Comparison of ENCODE assay signal across 8 cellular contexts in the genomic region with DNA sequence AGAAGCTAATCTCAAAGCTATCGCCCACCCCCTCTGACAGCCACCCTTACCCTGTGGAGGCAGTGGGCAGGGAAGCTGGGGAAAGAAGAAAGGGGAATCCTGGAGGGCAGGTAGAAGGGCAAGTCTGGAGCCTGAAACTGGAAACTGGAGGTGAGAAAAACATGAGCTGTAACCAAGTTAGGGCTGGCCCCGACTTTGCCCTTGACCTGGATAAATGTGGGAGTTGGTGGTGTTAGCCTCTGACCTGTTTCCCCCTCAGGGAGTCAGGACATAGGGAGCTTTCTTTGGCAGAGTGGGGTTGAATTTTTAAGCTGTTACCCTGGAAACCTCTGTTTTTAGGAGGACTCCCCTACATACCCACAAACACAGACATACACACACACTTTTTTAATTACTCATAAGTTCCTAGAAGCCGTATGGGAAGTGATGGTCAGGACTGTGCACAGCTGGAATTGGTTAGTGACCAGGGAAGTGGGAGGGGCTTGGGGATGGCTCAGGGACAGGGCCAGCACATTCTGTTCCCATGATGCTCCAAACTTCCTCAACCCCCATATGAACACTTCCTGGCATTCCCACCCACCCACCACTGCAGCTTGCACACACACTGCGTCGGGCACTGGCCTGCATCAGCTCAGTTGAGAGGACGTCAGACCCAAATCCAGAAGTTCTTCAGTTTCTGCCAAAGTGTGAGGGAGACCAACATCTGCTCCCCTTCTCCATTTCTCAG. TPM values are rescaled to one million over a fixed set of nuclear protein-coding genes. Genes with fewer than 3 reads are reported as not detected.
DNase-seq lines count a peak whose midpoint lies in the region; ATAC-seq and TF ChIP-seq lines count a peak whose summit lies in the region.

No MANE protein-coding gene starts in this region.

- peak overlapping the region; percentile 94 for H2AK5ac ChIP-seq in IMR-90 (ENCODE audit: low read depth, low read length)

- WGBS in IMR-90 (ENCODE audit: extremely low coverage in 2 of 2, insufficient read length in 1 of 2), 2 experiments: 0% methylated on average over 3 of the region's 6 CpGs; no CpG with 5 or more reads in 1 of the 2 experiments

- H3K56ac ChIP-seq in IMR-90 (ENCODE audit: extremely low read depth, insufficient read depth, low read length): peak overlapping the region; percentile 87

- intact Hi-C loops in IMR-90 (cut with micrococcal nuclease) (loop anchor here (1.0 kb wide), 1 partner anchor 84 kb away; a partner anchor contains a TSS), Right ventricle myocardium inferior (cut with DNase I) (loop anchor here (2.0 kb wide), 1 partner anchor 79 kb away; a partner anchor contains a TSS), posterior vena cava (cut with DNase I) (loop anchor here in 1 of 2 donors (5.0 kb wide), 1 partner anchor 1410 kb away; no protein-coding TSS in a partner anchor)

- no peaks in the 10 kb centered on the region for H3K9me3 ChIP-seq in IMR-90 (ENCODE audit: control insufficient read depth, insufficient read depth, low read length)

- peaks cover 13% of the 10 kb centered on the region for H3K4me1 ChIP-seq in IMR-90 (ENCODE audit: control insufficient read depth, insufficient read depth, low read length)

- peak overlapping the region; percentile 99 for H3K23ac ChIP-seq in IMR-90 (ENCODE audit: low read depth, low read length)

- H2BK120ac ChIP-seq in IMR-90 (ENCODE audit: low read depth, low read length): peak overlapping the region; percentile 93

- H4K5ac ChIP-seq in IMR-90 (ENCODE audit: low read depth, low read length): peak overlapping the region; percentile 87

- H2AFZ ChIP-seq in IMR-90 (replicated peaks; ENCODE audit: low read length, poor library complexity): peak overlapping the region; percentile 93

- H3K18ac ChIP-seq in IMR-90 (ENCODE audit: low read depth, low read length): peak overlapping the region; percentile 74

- H2BK20ac ChIP-seq in IMR-90 (ENCODE audit: low read depth, low read length): peak overlapping the region; percentile 84

- ATAC-seq in IMR-90 (ENCODE audit: low read depth) (peak; percentile 97), Right ventricle myocardium inferior (peak; percentile 97), HG02870 (IDR thresholded peaks at IDR 0.05; ENCODE audit: unreplicated experiment) (no peak)
- ATAC-seq in activated T-cell treated with anti-CD3 and anti-CD28 coated beads, Interleukin-2, amount 50 U/mL, for 4 hours: peak; percentile 23 to 24

- H3K4me1 Mint-ChIP-seq in activated T-cell treated with anti-CD3 and anti-CD28 coated beads, Interleukin-2, amount 50 U/mL, for 4 hours (ENCODE audit: low read depth): peaks cover 4% of the 10 kb centered on the region

- TF ChIP-seq RAD21 in IMR-90 (IDR thresholded peaks at IDR 0.05; ENCODE audit: low read length): no peak

- no peaks in the 10 kb centered on the region for H3K36me3 Mint-ChIP-seq in activated T-cell treated with anti-CD3 and anti-CD28 coated beads, Interleukin-2, amount 50 U/mL, for 4 hours (ENCODE audit: insufficient read depth)

- H3K9me1 ChIP-seq in IMR-90 (ENCODE audit: insufficient read depth, low read length): peaks cover 16% of the 10 kb centered on the region

- peaks cover 15% of the 10 kb centered on the region for H3K27me3 Mint-ChIP-seq in activated T-cell treated with anti-CD3 and anti-CD28 coated beads, Interleukin-2, amount 50 U/mL, for 4 hours (ENCODE audit: low read depth)

- peaks cover 4 to 8% of the 10 kb centered on the region in 2 experiments for H3K79me1 ChIP-seq in IMR-90 (ENCODE audit: low read depth in 1 of 2, low read length in 2 of 2)

- no peak overlapping the region for H3K4me3 ChIP-seq in IMR-90 (ENCODE audit: insufficient read depth, low read depth, low read length)

- no peaks in the 10 kb centered on the region for H3K9me3 Mint-ChIP-seq in activated T-cell treated with anti-CD3 and anti-CD28 coated beads, Interleukin-2, amount 50 U/mL, for 4 hours

- peak overlapping the region; percentile 86 for H3K9ac ChIP-seq in IMR-90 (ENCODE audit: low read depth, low read length)

- H2AK9ac ChIP-seq in IMR-90 (replicated peaks; ENCODE audit: low read depth, low read length, poor library complexity): peak overlapping the region; percentile 90

- peak overlapping the region; percentile 83 to 98 for H4K8ac ChIP-seq in IMR-90 (ENCODE audit: low read depth in 2 of 2, low read length in 2 of 2)

- peak overlapping the region; percentile 77 for H3K4me2 ChIP-seq in IMR-90 (ENCODE audit: low read depth, low read length)

- peak; percentile 94 for TF ChIP-seq POLR2A in IMR-90 (IDR thresholded peaks at IDR 0.05; ENCODE audit: low read depth, low read length)

- in situ Hi-C loops in IMR-90 (cut with MboI; ENCODE audit: low sequenced_read_pairs): no loop called here

- no peaks in the 10 kb centered on the region for H4K20me1 ChIP-seq in IMR-90 (ENCODE audit: insufficient read depth, low read length)

- no TSS peak for BruUV-seq in IMR-90 (replicated peaks; lab: Mats Ljungman, UMichigan)

- POLR2A ChIA-PET in IMR-90 (lab: Charles Lee; ENCODE audit: unreplicated experiment): interaction anchor here (1.0 kb wide), 1 partner anchor 17 kb away, joined by 4 read pairs; no protein-coding TSS in a partner anchor

- CTCF ChIA-PET in IMR-90 (lab: Yijun Ruan, JAX): interaction anchor here (1.3 kb wide), 1 partner anchor 82 kb away, joined by 3 read pairs; no protein-coding TSS in a partner anchor

- H3K4ac ChIP-seq in IMR-90 (ENCODE audit: low read depth, low read length): peak overlapping the region; percentile 98

- peak overlapping the region; percentile 84; the same call in 2 of the 3 replicates for H2BK15ac ChIP-seq in IMR-90 (ENCODE audit: low read depth, low read length)

- H3K27me3 ChIP-seq in IMR-90 (ENCODE audit: control insufficient read depth, insufficient read depth, low read length): no peaks in the 10 kb centered on the region

- H3K36me3 ChIP-seq in IMR-90 (ENCODE audit: control insufficient read depth, insufficient read depth, low read length): no peaks in the 10 kb centered on the region

- peak; percentile 100 for DNase-seq in IMR-90
- no peak for DNase-seq in activated T-cell treated with anti-CD3 and anti-CD28 coated beads, Interleukin-2, amount 50 U/mL, for 4 hours
- DNase-seq in Right ventricle myocardium inferior (ENCODE audit: missing footprints): peak; percentile 93
- peak; percentile 97 for DNase-seq in posterior vena cava (ENCODE audit: low spot score)
- DNase-seq in inferior parietal cortex (ENCODE audit: extremely low spot score): no peak
- no peak for DNase-seq in iPS-NIHi7 (ENCODE audit: extremely low spot score)
- no peak for DNase-seq in stimulated activated CD4-positive, alpha-beta T cell treated with anti-CD3 and anti-CD28 coated beads, Interleukin-15, amount 100 ng/mL, for 24 hours

- peak overlapping the region; percentile 92 for H4K91ac ChIP-seq in IMR-90 (ENCODE audit: insufficient read depth, low read depth, low read length)

- no peak for TF ChIP-seq CTCF in IMR-90 (conservative IDR thresholded peaks at IDR 0.05; ENCODE audit: low read depth, low read length)

- peak overlapping the region; percentile 88 for H2BK5ac ChIP-seq in IMR-90 (ENCODE audit: low read depth, low read length, poor library complexity, severe bottlenecking)

- H3K14ac ChIP-seq in IMR-90 (replicated peaks; ENCODE audit: low read depth, low read length): peak overlapping the region; percentile 98

- dilution Hi-C loops in IMR-90 (cut with HindIII; ENCODE audit: low sequenced_read_pairs, unreplicated experiment): no loop called here

- H3K4me3 Mint-ChIP-seq in activated T-cell treated with anti-CD3 and anti-CD28 coated beads, Interleukin-2, amount 50 U/mL, for 4 hours: no peak overlapping the region

- H3K27ac ChIP-seq in IMR-90 (ENCODE audit: insufficient read depth, low read length): peak overlapping the region; percentile 91

TF ChIP-seq in IMR-90, 13 proteins besides CTCF, POLR2A, EP300 and RAD21 (continues in another document):
- TF ChIP-seq MAZ (IDR thresholded peaks at IDR 0.05; ENCODE audit: borderline replicate concordance, low read depth, low read length) (peak; percentile 54), SMC3 (IDR thresholded peaks at IDR 0.05; ENCODE audit: low read depth, low read length) (0 out of 2 replicates have a peak, but pooled peaks have one; percentile 9), NFE2L2 (IDR thresholded peaks at IDR 0.05; ENCODE audit: low read depth, low read length) (no peak)

RNA-seq across cellular contexts. Expression of a gene that starts 5.0 kb away (rescaled TPM):
- total RNA-seq in IMR-90 (2012; rRNA removed) (8.6 and 9.9 TPM in 2 replicates), Right ventricle myocardium inferior (2.9 TPM), posterior vena cava (10 to 100 TPM; 39.7 to 48.7 TPM)
- 34.3 and 34.7 TPM in 2 replicates for polyA plus RNA-seq in IMR-90 (2012; rRNA removed)
- 22.3 and 24.0 TPM in 2 replicates for polyA plus RNA-seq in IMR-90 (2012; cell fraction: cytosol; rRNA removed)
- 56.9 and 100 TPM in 2 replicates for polyA plus RNA-seq in IMR-90 (2012; cell fraction: nucleus; rRNA removed; ENCODE audit: low replicate concordance)
- not detected for total RNA-seq in activated T-cell treated with anti-CD3 and anti-CD28 coated beads, Interleukin-2, amount 50 U/mL, for 4 hours

RNA-seq across cellular contexts. Expression of a gene that starts 18.4 kb away (rescaled TPM):
- total RNA-seq in IMR-90 (2012; rRNA removed) (56.3 and 56.9 TPM in 2 replicates), Right ventricle myocardium inferior (18.3 TPM), posterior vena cava (10 to 100 TPM; 23.0 to 24.7 TPM)
- polyA plus RNA-seq in IMR-90 (2012; rRNA removed): 13.3 and 19.8 TPM in 2 replicates
- polyA plus RNA-seq in IMR-90 (2012; cell fraction: cytosol; rRNA removed): 10.2 and 10.5 TPM in 2 replicates
- 3.8 and 6.8 TPM in 2 replicates for polyA plus RNA-seq in IMR-90 (2012; cell fraction: nucleus; rRNA removed; ENCODE audit: low replicate concordance)
- total RNA-seq in activated T-cell treated with anti-CD3 and anti-CD28 coated beads, Interleukin-2, amount 50 U/mL, for 4 hours: 10 to 100 TPM; 32.4 to 38.2 (median 33.5) TPM

RNA-seq across cellular contexts. Expression of a gene that starts 29.9 kb away (rescaled TPM):
- total RNA-seq in IMR-90 (2012; rRNA removed): 20.4 and 23.3 TPM in 2 replicates
- polyA plus RNA-seq in IMR-90 (2012; rRNA removed): 38.6 and 39.7 TPM in 2 replicates
- polyA plus RNA-seq in IMR-90 (2012; cell fraction: cytosol; rRNA removed): 21.1 and 27.5 TPM in 2 replicates
- 7.7 and 16.1 TPM in 2 replicates for polyA plus RNA-seq in IMR-90 (2012; cell fraction: nucleus; rRNA removed; ENCODE audit: low replicate concordance)
- 10 to 100 TPM; 45.9 to 57.0 (median 49.9) TPM for total RNA-seq in activated T-cell treated with anti-CD3 and anti-CD28 coated beads, Interleukin-2, amount 50 U/mL, for 4 hours
- total RNA-seq in Right ventricle myocardium inferior: 17.3 TPM
- total RNA-seq in posterior vena cava: 10 to 100 TPM; 27.3 to 31.1 TPM

RNA-seq across cellular contexts. Expression of a gene that starts 30.2 kb away (rescaled TPM):
- total RNA-seq in IMR-90 (2012; rRNA removed) (46.8 and 132 TPM in 2 replicates), Right ventricle myocardium inferior (50.2 TPM), posterior vena cava (10 to 100 TPM; 47.8 to 49.8 TPM)
- polyA plus RNA-seq in IMR-90 (2012; rRNA removed): 99.6 and 103 TPM in 2 replicates
- polyA plus RNA-seq in IMR-90 (2012; cell fraction: cytosol; rRNA removed): 11.6 and 29.4 TPM in 2 replicates
- polyA plus RNA-seq in IMR-90 (2012; cell fraction: nucleus; rRNA removed; ENCODE audit: low replicate concordance): 3.7 and 41.2 TPM in 2 replicates
- 10 to 100 TPM; 65.8 to 78.5 (median 69.6) TPM for total RNA-seq in activated T-cell treated with anti-CD3 and anti-CD28 coated beads, Interleukin-2, amount 50 U/mL, for 4 hours

Comparison
In these comparisons a context has a peak if more than half of its experiments do, and no peak if none do; other contexts are left out.
1. DNase-seq: peak in IMR-90 (single experiment), Right ventricle myocardium inferior (single experiment) and posterior vena cava (single experiment); none in activated T-cell treated with anti-CD3 and anti-CD28 coated beads, Interleukin-2, amount 50 U/mL, for 4 hours (single experiment), inferior parietal cortex (single experiment), iPS-NIHi7 (single experiment) and stimulated activated CD4-positive, alpha-beta T cell treated with anti-CD3 and anti-CD28 coated beads, Interleukin-15, amount 100 ng/mL, for 24 hours (single experiment).